In the genomic region with DNA sequence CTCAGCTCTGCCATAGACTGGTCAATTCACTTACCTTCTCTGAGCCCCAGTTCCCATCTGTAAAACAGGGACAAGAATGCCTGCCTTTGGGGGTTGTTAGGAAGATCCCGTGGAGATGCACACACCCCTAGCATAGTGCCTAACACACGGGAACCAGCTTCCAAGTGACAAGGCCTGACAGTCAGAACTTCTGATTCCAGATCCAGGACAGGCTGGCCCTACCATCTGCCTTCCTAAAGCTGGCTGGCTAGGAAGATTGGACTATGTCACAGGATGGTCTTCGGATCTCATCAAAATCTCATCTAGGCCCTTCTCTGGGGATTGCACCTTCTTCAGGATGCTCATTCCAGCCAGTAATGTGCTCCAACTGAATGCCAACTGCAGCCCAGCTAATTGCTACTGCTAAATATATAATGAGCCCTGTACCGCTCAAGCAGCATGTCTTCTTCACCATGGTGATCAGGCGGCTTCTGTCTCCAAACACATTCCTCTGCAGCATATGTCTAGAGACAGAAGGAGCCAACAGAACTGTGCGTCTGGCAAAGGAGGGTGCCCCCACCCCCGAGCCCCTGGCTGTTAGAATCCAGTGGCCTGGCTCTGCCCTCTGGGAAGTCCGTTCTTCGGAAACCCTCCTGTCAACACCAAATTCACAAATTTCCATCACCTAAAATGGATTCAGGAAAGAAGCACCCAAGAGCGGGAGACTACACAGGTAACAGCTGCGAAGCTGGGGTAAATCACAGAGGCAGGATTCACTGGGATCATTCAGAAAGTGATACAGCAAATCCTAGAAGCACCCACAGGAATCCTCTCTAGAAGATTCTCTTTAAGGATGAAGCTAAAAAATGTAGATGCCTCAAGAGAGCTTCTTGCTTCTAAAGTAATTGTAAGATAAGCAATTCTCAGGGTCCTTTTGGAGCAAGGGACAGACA, we compare ENCODE assay signal across 14 cellular contexts.
"Had no signal": no experiment of that assay in that cellular context is flagged by ENCODE, and none has a peak within 500 bp of the region (broad histone marks: within the 10 kb centered on the region; RNA-seq: fewer than 3 reads in every experiment).

No MANE protein-coding gene starts in this region.

- H3K27me3 ChIP-seq: heart left ventricle, ovary, transverse colon had no signal

- DNase-seq: activated B cell treated with CpG ODN at 0.5 μM for 24 hours; activated CD4-positive, alpha-beta T cell treated with anti-CD3 and anti-CD28 coated beads for 48 hours; activated naive CD4-positive, alpha-beta T cell; activated naive CD8-positive, alpha-beta T cell treated with anti-CD3 and anti-CD28 coated beads, Interleukin-2, amount 10 ng/mL, durations not matched to agents 7 days and 5 days; dermis blood vessel endothelial cell; heart left ventricle; left colon; midbrain; ovary; stimulated activated CD4-positive, alpha-beta T cell treated with anti-CD3 and anti-CD28 coated beads, Interleukin-12 subunit alpha, Interleukin-12 subunit beta, amount 100 ng/mL, for 4 hours; stimulated activated naive B cell treated with anti-CD40 and anti-IgM and Interleukin-4, amounts not matched to agents 10 μg/mL and 1 μg/mL and 100 μg/mL, for 72 hours; T-helper 2 cell; transverse colon had no signal

- H3K4me1 ChIP-seq: heart left ventricle, transverse colon had no signal

- H3K36me3 Mint-ChIP-seq: activated naive CD8-positive, alpha-beta T cell treated with anti-CD3 and anti-CD28 coated beads, Interleukin-2, amount 10 ng/mL, durations not matched to agents 7 days and 5 days; stimulated activated naive B cell treated with anti-CD40 and anti-IgM and Interleukin-4, amounts not matched to agents 10 μg/mL and 1 μg/mL and 100 μg/mL, for 72 hours had no signal

- H3K9me3 ChIP-seq: heart left ventricle, ovary, transverse colon had no signal

- H3K4me3 ChIP-seq: heart left ventricle, lung, ovary, transverse colon had no signal

- H3K4me1 Mint-ChIP-seq: activated B cell treated with CpG ODN at 0.5 μM for 24 hours; activated naive CD8-positive, alpha-beta T cell treated with anti-CD3 and anti-CD28 coated beads, Interleukin-2, amount 10 ng/mL, durations not matched to agents 7 days and 5 days had no signal

- H3K27me3 Mint-ChIP-seq: activated naive CD8-positive, alpha-beta T cell treated with anti-CD3 and anti-CD28 coated beads, Interleukin-2, amount 10 ng/mL, durations not matched to agents 7 days and 5 days had no signal

- H3K36me3 ChIP-seq: heart left ventricle, ovary, transverse colon had no signal

- ATAC-seq: heart left ventricle; left colon; stimulated activated naive B cell treated with anti-CD40 and anti-IgM and Interleukin-4, amounts not matched to agents 10 μg/mL and 1 μg/mL and 100 μg/mL, for 72 hours had no signal

- H3K27ac ChIP-seq: heart left ventricle, ovary, transverse colon had no signal

- H3K27ac Mint-ChIP-seq: activated B cell treated with CpG ODN at 0.5 μM for 24 hours; activated naive CD8-positive, alpha-beta T cell treated with anti-CD3 and anti-CD28 coated beads, Interleukin-2, amount 10 ng/mL, durations not matched to agents 7 days and 5 days; stimulated activated naive B cell treated with anti-CD40 and anti-IgM and Interleukin-4, amounts not matched to agents 10 μg/mL and 1 μg/mL and 100 μg/mL, for 72 hours had no signal

- H3K4me3 Mint-ChIP-seq: activated B cell treated with CpG ODN at 0.5 μM for 24 hours; activated naive CD8-positive, alpha-beta T cell treated with anti-CD3 and anti-CD28 coated beads, Interleukin-2, amount 10 ng/mL, durations not matched to agents 7 days and 5 days; stimulated activated naive B cell treated with anti-CD40 and anti-IgM and Interleukin-4, amounts not matched to agents 10 μg/mL and 1 μg/mL and 100 μg/mL, for 72 hours had no signal
